ENCODE assay signal across 12 cellular contexts in the genomic region with DNA sequence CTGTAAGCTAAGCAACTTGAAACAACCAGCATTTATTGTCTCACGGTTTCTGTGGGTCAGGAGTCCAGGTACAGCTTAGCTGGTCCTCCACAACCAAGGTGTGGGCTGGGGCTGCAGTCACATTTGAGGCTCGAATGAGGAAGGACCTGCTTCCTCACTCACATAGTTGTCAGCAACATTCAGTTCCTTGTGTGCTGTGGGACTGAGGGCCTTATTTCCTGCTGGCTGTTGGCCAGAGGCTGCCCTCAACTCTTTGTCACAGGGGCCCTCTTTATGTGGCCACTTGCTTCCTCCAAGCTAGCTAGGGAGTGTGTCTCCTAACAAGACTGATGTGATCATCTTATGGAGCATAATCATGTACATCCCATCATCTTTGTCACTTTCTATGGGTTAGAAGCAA. TPM values are rescaled to one million over a fixed set of nuclear protein-coding genes. Genes with fewer than 3 reads are reported as not detected.
A peak's percentile ranks its signal among the peaks of the same experiment; 100 is the strongest.
DNase-seq lines count a peak whose midpoint lies in the region; ATAC-seq and TF ChIP-seq lines count a peak whose summit lies in the region.
"Had no signal": no experiment of that assay in that cellular context is flagged by ENCODE, and none has a peak within 500 bp of the region (broad histone marks: within the 10 kb centered on the region; RNA-seq: fewer than 3 reads in every experiment).

No MANE protein-coding gene starts in this region.

- no peak for DNase-seq in activated CD8-positive, alpha-beta memory T cell treated with anti-CD3 and anti-CD28 coated beads, Interleukin-2, amount 10 ng/mL, durations not matched to agents 7 days and 5 days
- no peak for DNase-seq in activated CD8-positive, alpha-beta memory T cell treated with anti-CD3 and anti-CD28 coated beads for 24 hours
- DNase-seq in PC-9 (peak in 1 of 2 experiments; percentile 47), Right ventricle myocardium inferior (ENCODE audit: missing footprints) (peak; percentile 83), spleen (peak; percentile 87), mammary epithelial cell (no peak), NCI-H526 (lab: John Stamatoyannopoulos, UW) (no peak)
- DNase-seq: islet precursor cell, NCI-H1930 had no signal

- TF ChIP-seq POLR2A in spleen (IDR thresholded peaks at IDR 0.05), result no peak

- POLR2A ChIA-PET in PC-9 (lab: Charles Lee; ENCODE audit: unreplicated experiment), result no interaction called here

- ATAC-seq in activated CD8-positive, alpha-beta memory T cell treated with anti-CD3 and anti-CD28 coated beads, Interleukin-2, amount 10 ng/mL, durations not matched to agents 7 days and 5 days, result no peak
- ATAC-seq in Right ventricle myocardium inferior, result peak; percentile 62
- no peak for ATAC-seq in GM18907 (IDR thresholded peaks at IDR 0.05; ENCODE audit: unreplicated experiment)
- ATAC-seq: body of pancreas had no signal

- H3K9me3 Mint-ChIP-seq in activated CD8-positive, alpha-beta memory T cell treated with anti-CD3 and anti-CD28 coated beads, Interleukin-2, amount 10 ng/mL, durations not matched to agents 7 days and 5 days (ENCODE audit: low read depth), result peaks cover 6% of the 10 kb centered on the region

- 0 out of 2 replicates have a peak, but pooled peaks cover 11% of the 10 kb centered on the region for H3F3A ChIP-seq in PC-9 (ENCODE audit: insufficient read depth, low read depth)

- no peaks in the 10 kb centered on the region for H3K27me3 Mint-ChIP-seq in activated CD8-positive, alpha-beta memory T cell treated with anti-CD3 and anti-CD28 coated beads, Interleukin-2, amount 10 ng/mL, durations not matched to agents 7 days and 5 days
- H3K27me3 Mint-ChIP-seq: type B pancreatic cell had no signal

- intact Hi-C loops in PC-9 (cut with micrococcal nuclease; ENCODE audit: unreplicated experiment) (loop anchor here (10.0 kb wide), 1 partner anchor 92 kb away; no protein-coding TSS in a partner anchor), Right ventricle myocardium inferior (cut with DNase I) (no loop called here), spleen (cut with DNase I; ENCODE audit: low total_unique reads) (no loop called here), mammary epithelial cell (cut with micrococcal nuclease) (no loop called here)

- peak overlapping the region; percentile 53 for H3K27ac Mint-ChIP-seq in activated CD8-positive, alpha-beta memory T cell treated with anti-CD3 and anti-CD28 coated beads, Interleukin-2, amount 10 ng/mL, durations not matched to agents 7 days and 5 days
- H3K27ac Mint-ChIP-seq: type B pancreatic cell had no signal

- H3K9me2 ChIP-seq in PC-9 (ENCODE audit: insufficient read depth), result no peaks in the 10 kb centered on the region

- no peak overlapping the region for H3K4me3 Mint-ChIP-seq in activated CD8-positive, alpha-beta memory T cell treated with anti-CD3 and anti-CD28 coated beads, Interleukin-2, amount 10 ng/mL, durations not matched to agents 7 days and 5 days
- H3K4me3 Mint-ChIP-seq: type B pancreatic cell had no signal

- H3K36me3 ChIP-seq in PC-9 (ENCODE audit: low read depth), result no peaks in the 10 kb centered on the region
- no peaks in the 10 kb centered on the region for H3K36me3 ChIP-seq in spleen
- no peaks in the 10 kb centered on the region for H3K36me3 ChIP-seq in mammary epithelial cell (ENCODE audit: insufficient read depth, low read length)

- H2AFZ ChIP-seq in PC-9, result no peak overlapping the region
- no peak overlapping the region for H2AFZ ChIP-seq in mammary epithelial cell (ENCODE audit: low read depth, low read length)

- CTCF ChIA-PET in activated CD8-positive, alpha-beta memory T cell treated with anti-CD3 and anti-CD28 coated beads, Interleukin-2, amount 10 ng/mL, durations not matched to agents 7 days and 5 days (lab: Charles Lee), result interaction anchor here (1.2 to 1.4 kb wide), 2 partner anchors 21 to 98 kb away, joined by 4 to 5 read pairs; no protein-coding TSS in a partner anchor
- CTCF ChIA-PET in PC-9 (lab: Charles Lee), result no interaction called here
- CTCF ChIA-PET in mammary epithelial cell (lab: Charles Lee; ENCODE audit: low non-redundant PET), result no interaction called here

- no peak overlapping the region for H3K4me3 ChIP-seq in PC-9
- peak overlapping the region in 1 of 8 donors; percentile 9 for H3K4me3 ChIP-seq in spleen
- no peak overlapping the region for H3K4me3 ChIP-seq in mammary epithelial cell (replicated peaks in 1 of 3; ENCODE audit: insufficient read depth in 1 of 3, low read depth in 2 of 3, low read length in 3 of 3)
- H3K4me3 ChIP-seq: body of pancreas had no signal

- H4K20me1 ChIP-seq in PC-9 (ENCODE audit: insufficient read depth), result no peaks in the 10 kb centered on the region
- no peaks in the 10 kb centered on the region for H4K20me1 ChIP-seq in mammary epithelial cell (ENCODE audit: insufficient read depth, low read length)

- peaks cover 12% of the 10 kb centered on the region for H3K36me3 Mint-ChIP-seq in activated CD8-positive, alpha-beta memory T cell treated with anti-CD3 and anti-CD28 coated beads, Interleukin-2, amount 10 ng/mL, durations not matched to agents 7 days and 5 days
- H3K36me3 Mint-ChIP-seq: type B pancreatic cell had no signal

- H3K27ac ChIP-seq in PC-9, result no peak overlapping the region
- peak overlapping the region in 7 of 8 donors; percentile 11 to 97 (median 64) for H3K27ac ChIP-seq in spleen
- H3K27ac ChIP-seq in mammary epithelial cell (ENCODE audit: insufficient read depth, low read depth, low read length), result no peak overlapping the region
- H3K27ac ChIP-seq: body of pancreas had no signal

- no peaks in the 10 kb centered on the region for H3K79me2 ChIP-seq in PC-9 (ENCODE audit: low read depth)
- no peaks in the 10 kb centered on the region for H3K79me2 ChIP-seq in mammary epithelial cell (ENCODE audit: insufficient read depth, low read length)

- dilution Hi-C loops in mammary epithelial cell (cut with HindIII; ENCODE audit: low sequenced_read_pairs), result no loop called here

- H3K9me3 ChIP-seq in PC-9 (ENCODE audit: insufficient read depth, low read depth), result no peaks in the 10 kb centered on the region
- peaks cover 0 to 10% (median 0%) of the 10 kb centered on the region in 8 donors for H3K9me3 ChIP-seq in spleen
- H3K9me3 ChIP-seq in mammary epithelial cell (replicated peaks; ENCODE audit: insufficient read depth, low read length), result no peaks in the 10 kb centered on the region
- H3K9me3 ChIP-seq: body of pancreas had no signal

- H3K9ac ChIP-seq in mammary epithelial cell (ENCODE audit: insufficient read depth, low read length), result no peak overlapping the region

- H3K27me3 ChIP-seq in PC-9 (ENCODE audit: insufficient read depth, low read depth) (no peaks in the 10 kb centered on the region), spleen (replicated peaks in 1 of 7) (no peaks in the 10 kb centered on the region), mammary epithelial cell (ENCODE audit: insufficient read depth, low read length) (peaks cover 2% of the 10 kb centered on the region)
- H3K27me3 ChIP-seq: body of pancreas had no signal

- 0 out of 2 replicates have a peak overlapping the region, but pooled peaks have one; percentile 34 for H3K4me2 ChIP-seq in PC-9
- no peak overlapping the region for H3K4me2 ChIP-seq in mammary epithelial cell (ENCODE audit: insufficient read depth, low read depth, low read length)

- peaks cover 93% of the 10 kb centered on the region for H3K4me1 Mint-ChIP-seq in activated CD8-positive, alpha-beta memory T cell treated with anti-CD3 and anti-CD28 coated beads, Interleukin-2, amount 10 ng/mL, durations not matched to agents 7 days and 5 days

- BruUV-seq in PC-9 (replicated peaks; lab: Mats Ljungman, UMichigan) (no TSS peak), mammary epithelial cell (replicated peaks; lab: Mats Ljungman, UMichigan) (no TSS peak)

- WGBS in spleen, 5 donors, result 40 to 58% (median 42%) methylated on average over 2 of the region's 2 CpGs
- WGBS in mammary epithelial cell (ENCODE audit: low coverage, missing lambda C conversion rate), result 76% methylated on average over 2 of the region's 2 CpGs

- in situ Hi-C loops in mammary epithelial cell (cut with MboI; ENCODE audit: low sequenced_read_pairs in 2 of 2), result no loop called here

- TF ChIP-seq CTCF in PC-9 (conservative IDR thresholded peaks at IDR 0.05) (no peak), spleen (IDR thresholded peaks at IDR 0.05 in 8 of 11, conservative IDR thresholded peaks at IDR 0.05 in 3 of 11) (no peak), mammary epithelial cell (conservative IDR thresholded peaks at IDR 0.05 in 1 of 2, IDR thresholded peaks at IDR 0.05 in 1 of 2; ENCODE audit: extremely low read depth in 1 of 2, insufficient read depth in 1 of 2, low read depth in 1 of 2, low read length in 2 of 2) (no peak)

- peaks cover 50% of the 10 kb centered on the region for H3K4me1 ChIP-seq in PC-9 (replicated peaks; ENCODE audit: insufficient read depth)
- peaks cover 29 to 99% (median 86%) of the 10 kb centered on the region in 6 donors for H3K4me1 ChIP-seq in spleen
- H3K4me1 ChIP-seq in mammary epithelial cell (ENCODE audit: insufficient read depth, low read length), result no peaks in the 10 kb centered on the region

RNA-seq across cellular contexts. Expression of a gene that starts 29.2 kb away (rescaled TPM):
- 100 to 1,000 TPM; 408 to 525 TPM for total RNA-seq in activated CD8-positive, alpha-beta memory T cell treated with anti-CD3 and anti-CD28 coated beads, Interleukin-2, amount 10 ng/mL, durations not matched to agents 7 days and 5 days
- total RNA-seq in PC-9 (2021), result 48.4 and 58.3 TPM in 2 replicates
- total RNA-seq in Right ventricle myocardium inferior, result 24.1 TPM
- 100 to 1,000 TPM in 6 of 7 donors, 10 to 100 TPM in 1; 81.6 to 193 (median 171) TPM for total RNA-seq in spleen
- 10 to 100 TPM; 23.0 to 32.3 (median 31.5) TPM for polyA plus RNA-seq in spleen
- 1 to 10 TPM; 1.7 to 2.3 TPM for total RNA-seq in mammary epithelial cell
- 0.71 TPM for polyA plus RNA-seq in mammary epithelial cell
- 2.5 TPM for polyA minus RNA-seq in mammary epithelial cell

Comparison
In these comparisons a context has a peak if more than half of its experiments do, and no peak if none do; other contexts are left out.
1. DNase-seq: peak in Right ventricle myocardium inferior (single experiment) and spleen (single experiment); none in activated CD8-positive, alpha-beta memory T cell treated with anti-CD3 and anti-CD28 coated beads, Interleukin-2, amount 10 ng/mL, durations not matched to agents 7 days and 5 days (single experiment), activated CD8-positive, alpha-beta memory T cell treated with anti-CD3 and anti-CD28 coated beads for 24 hours (single experiment), mammary epithelial cell (single experiment) and NCI-H526 (0 of 2).
2. H3K27ac ChIP-seq: peak in spleen (7 of 8); none in PC-9 (single experiment) and mammary epithelial cell (single experiment).